Comparison of ENCODE assay signal across 15 cellular contexts in genomic region chr18:23460285-23461273, GRCh38. TPM values are rescaled to one million over a fixed set of nuclear protein-coding genes. Genes with fewer than 3 reads are reported as not detected.
DNase-seq lines count a peak whose midpoint lies in the region; ATAC-seq, FAIRE-seq and TF ChIP-seq lines count a peak whose summit lies in the region.
"Had no signal": no experiment of that assay in that cellular context is flagged by ENCODE, and none has a peak within 500 bp of the region (broad histone marks: within the 10 kb centered on the region; RNA-seq: fewer than 3 reads in every experiment).

No MANE protein-coding gene starts in this region.

- H3K36me3 Mint-ChIP-seq in memory B cell = peaks cover 26% of the 10 kb centered on the region

- H3K9me3 ChIP-seq in A549 (no peaks in the 10 kb centered on the region), colonic mucosa (no peaks in the 10 kb centered on the region), Karpas-422 (ENCODE audit: low read length) (no peaks in the 10 kb centered on the region)
- H3K9me3 ChIP-seq: suprapubic skin had no signal

- no peak for TF ChIP-seq POLR2A in A549 (IDR thresholded peaks at IDR 0.05; ENCODE audit: low read length)

- no peak overlapping the region for H3K9ac ChIP-seq in colonic mucosa (ENCODE audit: low read depth in 2 of 2, low read length in 2 of 2)
- no peak overlapping the region for H3K9ac ChIP-seq in Karpas-422 (ENCODE audit: low read length)

- POLR2A ChIA-PET in A549 (lab: Yijun Ruan, JAX) = no interaction called here

- peaks cover 11% of the 10 kb centered on the region for H3K36me3 ChIP-seq in colonic mucosa
- peaks cover 16% of the 10 kb centered on the region; the same call in 1 of the 2 replicates for H3K36me3 ChIP-seq in Karpas-422 (ENCODE audit: insufficient read depth, low read length)

- H3K27me3 ChIP-seq in colonic mucosa = no peaks in the 10 kb centered on the region
- H3K27me3 ChIP-seq in Karpas-422 (ENCODE audit: low read length) = no peaks in the 10 kb centered on the region
- H3K27me3 ChIP-seq: suprapubic skin had no signal

- H3K4me2 ChIP-seq in A549 (peak overlapping the region; percentile 54), Karpas-422 (ENCODE audit: low read depth, low read length, poor library complexity, severe bottlenecking) (no peak overlapping the region)

- in situ Hi-C loops in Caki2 (cut with HindIII; ENCODE audit: low pct_unique_long_range_greater_than_20kb, low sequenced_read_pairs) = no loop called here

- peaks cover 33% of the 10 kb centered on the region for H3K4me1 ChIP-seq in A549
- H3K4me1 ChIP-seq in colonic mucosa = peaks cover 10% of the 10 kb centered on the region
- H3K4me1 ChIP-seq in Karpas-422 (ENCODE audit: low read length) = peaks cover 21% of the 10 kb centered on the region

- H3K9me2 ChIP-seq in Karpas-422 (replicated peaks; ENCODE audit: insufficient read depth, low read length) = no peaks in the 10 kb centered on the region

- peak overlapping the region; percentile 29 for H3K27ac Mint-ChIP-seq in memory B cell
- H3K27ac Mint-ChIP-seq: HFFc6 had no signal

- CTCF ChIA-PET in A549 (lab: Yijun Ruan, JAX) = no interaction called here

- peaks cover 31% of the 10 kb centered on the region for H4K20me1 ChIP-seq in Karpas-422 (ENCODE audit: insufficient read depth, low read depth, low read length)

- H3K4me3 ChIP-seq in A549 (no peak overlapping the region), colonic mucosa (no peak overlapping the region), Karpas-422 (ENCODE audit: low read length) (no peak overlapping the region)
- H3K4me3 ChIP-seq: lung, suprapubic skin had no signal

- H2AFZ ChIP-seq in Karpas-422 (ENCODE audit: low read length) = no peak overlapping the region

- TF ChIP-seq RAD21 in A549 (conservative IDR thresholded peaks at IDR 0.05 in 1 of 2, IDR thresholded peaks at IDR 0.05 in 1 of 2) = no peak

- intact Hi-C loops in colonic mucosa (cut with DNase I) = no loop called here

- H3K9me3 Mint-ChIP-seq in memory B cell = no peaks in the 10 kb centered on the region
- H3K9me3 Mint-ChIP-seq: HFFc6 had no signal

- no peak for DNase-seq in A549 (ENCODE audit: low read depth in 1 of 2, low spot score in 1 of 2)
- DNase-seq in Caki2 (ENCODE audit: low read depth) = peak; percentile 22
- DNase-seq in colonic mucosa = peak; percentile 62
- no peak for DNase-seq in memory B cell (ENCODE audit: low spot score in 2 of 2)
- no peak for DNase-seq in NCI-H226
- DNase-seq in Karpas-422 = no peak
- DNase-seq: caudate nucleus, HFFc6, NCI-H1930, NCI-H524, T-helper 9 cell had no signal

- no peak for TF ChIP-seq CTCF in A549 (IDR thresholded peaks at IDR 0.05)
- TF ChIP-seq CTCF in colonic mucosa (IDR thresholded peaks at IDR 0.05) = no peak

- H3K27ac ChIP-seq in A549 (no peak overlapping the region), colonic mucosa (peak overlapping the region; percentile 57), Karpas-422 (ENCODE audit: low read length) (no peak overlapping the region)
- H3K27ac ChIP-seq: suprapubic skin had no signal

- WGBS in A549 (ENCODE audit: missing lambda C conversion rate) = 73% methylated on average over 2 of the region's 2 CpGs

- H3K27me3 Mint-ChIP-seq in memory B cell = no peaks in the 10 kb centered on the region

- TF ChIP-seq EP300 in A549 (IDR thresholded peaks at IDR 0.05) = no peak

- ATAC-seq in A549 (peak in 1 of 2 experiments; percentile 45; a peak in 2 of 6 replicates), memory B cell (ENCODE audit: low read depth) (no peak), HG03442 (IDR thresholded peaks at IDR 0.05; ENCODE audit: unreplicated experiment) (no peak), GM18867 (IDR thresholded peaks at IDR 0.05; ENCODE audit: unreplicated experiment) (no peak)

- peaks cover 77% of the 10 kb centered on the region for H3K79me2 ChIP-seq in Karpas-422 (ENCODE audit: low read length)

- FAIRE-seq in A549 (lab: Jason Lieb, UNC) = no peak

- H3K4me3 Mint-ChIP-seq in memory B cell = no peak overlapping the region
- H3K4me3 Mint-ChIP-seq: HFFc6 had no signal

- peaks cover 44% of the 10 kb centered on the region for H3K4me1 Mint-ChIP-seq in memory B cell

TF ChIP-seq in A549, 52 proteins besides CTCF, POLR2A, EP300 and RAD21:
- TF ChIP-seq JUNB (IDR thresholded peaks at IDR 0.05) (no peak), HES2 (IDR thresholded peaks at IDR 0.05) (no peak), CEBPB (IDR thresholded peaks at IDR 0.05) (no peak)

RNA-seq across cellular contexts. Expression of gene RIOK3, which starts 7.5 kb away (rescaled TPM):
- 34.4 and 43.3 TPM in 2 replicates for polyA plus RNA-seq in A549 (2011; rRNA removed)
- 6.8 and 9.1 TPM in 2 replicates for polyA plus RNA-seq in A549 (2012; cell fraction: cytosol; rRNA removed)
- 9.5 and 12.9 TPM in 2 replicates for polyA plus RNA-seq in A549 (2012; cell fraction: nucleus; rRNA removed)
- polyA plus RNA-seq in A549 (2017; fragmentation: RNase III; extraction: RNeasy Plus Mini Kit Qiagen cat#74134 plus additional on column Dnase treatment) = 25.3 to 29.4 TPM (median 26.9 TPM) in 3 replicates
- polyA minus RNA-seq in A549 (2011; rRNA and poly(A)+ RNA removed) = 14.3 and 14.4 TPM in 2 replicates
- total RNA-seq in Caki2 (2014; rRNA removed; shearing (Covaris generic); ENCODE audit: low replicate concordance) = 25.9 and 26.1 TPM in 2 replicates
- total RNA-seq in colonic mucosa = 100 to 1,000 TPM in 1 of 2 donors, 10 to 100 TPM in 1; 76.6 to 165 TPM
- 25.1 and 31.1 TPM in 2 replicates for total RNA-seq in Karpas-422 (2014; rRNA removed; shearing (Covaris generic); ENCODE audit: low replicate concordance)

RNA-seq across cellular contexts. Expression of gene RMC1, which starts 42.7 kb away (rescaled TPM):
- polyA plus RNA-seq in A549 (2011; rRNA removed) = 17.5 and 28.5 TPM in 2 replicates
- polyA plus RNA-seq in A549 (2012; cell fraction: cytosol; rRNA removed) = 14.8 and 16.4 TPM in 2 replicates
- polyA plus RNA-seq in A549 (2012; cell fraction: nucleus; rRNA removed) = 21.0 and 22.8 TPM in 2 replicates
- polyA plus RNA-seq in A549 (2017; fragmentation: RNase III; extraction: RNeasy Plus Mini Kit Qiagen cat#74134 plus additional on column Dnase treatment) = 13.9 to 15.7 TPM (median 14.7 TPM) in 3 replicates
- 12.7 and 13.5 TPM in 2 replicates for polyA minus RNA-seq in A549 (2011; rRNA and poly(A)+ RNA removed)
- 10.8 and 31.7 TPM in 2 replicates for total RNA-seq in Caki2 (2014; rRNA removed; shearing (Covaris generic); ENCODE audit: low replicate concordance)
- 10 to 100 TPM; 28.4 to 34.9 TPM for total RNA-seq in colonic mucosa
- 29.3 and 57.7 TPM in 2 replicates for total RNA-seq in Karpas-422 (2014; rRNA removed; shearing (Covaris generic); ENCODE audit: low replicate concordance)

Comparison
In these comparisons a context has a peak if more than half of its experiments do, and no peak if none do; other contexts are left out.
1. DNase-seq: peak in Caki2 (single experiment) and colonic mucosa (single experiment); none in A549 (0 of 2), memory B cell (0 of 2), NCI-H226 (single experiment) and Karpas-422 (single experiment).